ENCODE assay signal across 2 cellular contexts in the genomic region with DNA sequence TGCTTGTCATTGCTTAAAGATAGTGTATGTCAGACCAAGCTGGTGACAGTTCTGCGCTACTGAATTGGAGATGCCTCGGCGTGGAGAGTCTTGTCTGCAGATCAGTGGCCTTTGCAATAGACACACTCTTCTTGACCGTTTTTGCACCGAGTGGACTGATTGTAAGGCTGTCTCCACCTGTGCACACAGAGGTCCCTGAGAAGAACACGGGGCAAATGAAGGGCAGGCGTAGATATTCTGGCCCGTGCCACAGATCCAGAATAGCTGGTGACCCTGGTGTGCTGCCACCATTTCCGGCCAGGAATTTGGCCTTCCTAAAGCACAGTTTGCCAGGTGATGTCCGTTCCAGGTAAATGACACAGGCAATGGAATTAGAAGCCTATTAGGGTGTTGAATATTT.
TF ChIP-seq lines count a peak whose summit lies in the region.

No MANE protein-coding gene starts in this region.

TF ChIP-seq in liver, 16 proteins besides CTCF, POLR2A, EP300 and RAD21:
- TF ChIP-seq GABPA (IDR thresholded peaks at IDR 0.05 in 1 of 2, conservative IDR thresholded peaks at IDR 0.05 in 1 of 2) (peak in 1 of 2 donors; percentile 17), RXRA (IDR thresholded peaks at IDR 0.05) (peak in 1 of 2 donors; percentile 14), TAF1 (conservative IDR thresholded peaks at IDR 0.05) (no peak), HNF4A (conservative IDR thresholded peaks at IDR 0.05) (peak; percentile 21 to 23)
- TF ChIP-seq, protein P1, sequence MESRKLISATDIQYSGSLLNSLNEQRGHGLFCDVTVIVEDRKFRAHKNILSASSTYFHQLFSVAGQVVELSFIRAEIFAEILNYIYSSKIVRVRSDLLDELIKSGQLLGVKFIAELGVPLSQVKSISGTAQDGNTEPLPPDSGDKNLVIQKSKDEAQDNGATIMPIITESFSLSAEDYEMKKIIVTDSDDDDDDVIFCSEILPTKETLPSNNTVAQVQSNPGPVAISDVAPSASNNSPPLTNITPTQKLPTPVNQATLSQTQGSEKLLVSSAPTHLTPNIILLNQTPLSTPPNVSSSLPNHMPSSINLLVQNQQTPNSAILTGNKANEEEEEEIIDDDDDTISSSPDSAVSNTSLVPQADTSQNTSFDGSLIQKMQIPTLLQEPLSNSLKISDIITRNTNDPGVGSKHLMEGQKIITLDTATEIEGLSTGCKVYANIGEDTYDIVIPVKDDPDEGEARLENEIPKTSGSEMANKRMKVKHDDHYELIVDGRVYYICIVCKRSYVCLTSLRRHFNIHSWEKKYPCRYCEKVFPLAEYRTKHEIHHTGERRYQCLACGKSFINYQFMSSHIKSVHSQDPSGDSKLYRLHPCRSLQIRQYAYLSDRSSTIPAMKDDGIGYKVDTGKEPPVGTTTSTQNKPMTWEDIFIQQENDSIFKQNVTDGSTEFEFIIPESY (IDR thresholded peaks at IDR 0.05), result no peak
TF ChIP-seq in liver: peak in this region for 3.

TF ChIP-seq in HepG2, 621 proteins besides CTCF, POLR2A, EP300 and RAD21:
- no peak for TF ChIP-seq POGZ (CRISPR knock-in tag; IDR thresholded peaks at IDR 0.05)
- TF ChIP-seq RARG (CRISPR knock-in tag; IDR thresholded peaks at IDR 0.05; ENCODE audit: low read depth), result no peak
- TF ChIP-seq, protein P2, sequence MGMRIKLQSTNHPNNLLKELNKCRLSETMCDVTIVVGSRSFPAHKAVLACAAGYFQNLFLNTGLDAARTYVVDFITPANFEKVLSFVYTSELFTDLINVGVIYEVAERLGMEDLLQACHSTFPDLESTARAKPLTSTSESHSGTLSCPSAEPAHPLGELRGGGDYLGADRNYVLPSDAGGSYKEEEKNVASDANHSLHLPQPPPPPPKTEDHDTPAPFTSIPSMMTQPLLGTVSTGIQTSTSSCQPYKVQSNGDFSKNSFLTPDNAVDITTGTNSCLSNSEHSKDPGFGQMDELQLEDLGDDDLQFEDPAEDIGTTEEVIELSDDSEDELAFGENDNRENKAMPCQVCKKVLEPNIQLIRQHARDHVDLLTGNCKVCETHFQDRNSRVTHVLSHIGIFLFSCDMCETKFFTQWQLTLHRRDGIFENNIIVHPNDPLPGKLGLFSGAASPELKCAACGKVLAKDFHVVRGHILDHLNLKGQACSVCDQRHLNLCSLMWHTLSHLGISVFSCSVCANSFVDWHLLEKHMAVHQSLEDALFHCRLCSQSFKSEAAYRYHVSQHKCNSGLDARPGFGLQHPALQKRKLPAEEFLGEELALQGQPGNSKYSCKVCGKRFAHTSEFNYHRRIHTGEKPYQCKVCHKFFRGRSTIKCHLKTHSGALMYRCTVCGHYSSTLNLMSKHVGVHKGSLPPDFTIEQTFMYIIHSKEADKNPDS (CRISPR knock-in tag; IDR thresholded peaks at IDR 0.05), result no peak
TF ChIP-seq in HepG2: peak in this region for 0.
